In genomic region chr12:109542014-109542413, GRCh38 we compare ENCODE assay signal across 1 cellular context.
TF ChIP-seq lines count a peak whose summit lies in the region.

No MANE protein-coding gene starts in this region.

TF ChIP-seq in HepG2, 621 proteins besides CTCF, POLR2A, EP300 and RAD21:
- no peak for TF ChIP-seq ATF4 (CRISPR knock-in tag; IDR thresholded peaks at IDR 0.05)
- no peak for TF ChIP-seq THYN1 (CRISPR knock-in tag; IDR thresholded peaks at IDR 0.05; ENCODE audit: borderline replicate concordance, low read depth)
- TF ChIP-seq ZBTB33 (CRISPR knock-in tag; IDR thresholded peaks at IDR 0.05), result 0 out of 2 replicates have a peak, but pooled peaks have one; percentile 9
- TF ChIP-seq ZBTB37 (CRISPR knock-in tag; IDR thresholded peaks at IDR 0.05), result no peak
